Comparison of ENCODE assay signal across 8 cellular contexts in the genomic region with DNA sequence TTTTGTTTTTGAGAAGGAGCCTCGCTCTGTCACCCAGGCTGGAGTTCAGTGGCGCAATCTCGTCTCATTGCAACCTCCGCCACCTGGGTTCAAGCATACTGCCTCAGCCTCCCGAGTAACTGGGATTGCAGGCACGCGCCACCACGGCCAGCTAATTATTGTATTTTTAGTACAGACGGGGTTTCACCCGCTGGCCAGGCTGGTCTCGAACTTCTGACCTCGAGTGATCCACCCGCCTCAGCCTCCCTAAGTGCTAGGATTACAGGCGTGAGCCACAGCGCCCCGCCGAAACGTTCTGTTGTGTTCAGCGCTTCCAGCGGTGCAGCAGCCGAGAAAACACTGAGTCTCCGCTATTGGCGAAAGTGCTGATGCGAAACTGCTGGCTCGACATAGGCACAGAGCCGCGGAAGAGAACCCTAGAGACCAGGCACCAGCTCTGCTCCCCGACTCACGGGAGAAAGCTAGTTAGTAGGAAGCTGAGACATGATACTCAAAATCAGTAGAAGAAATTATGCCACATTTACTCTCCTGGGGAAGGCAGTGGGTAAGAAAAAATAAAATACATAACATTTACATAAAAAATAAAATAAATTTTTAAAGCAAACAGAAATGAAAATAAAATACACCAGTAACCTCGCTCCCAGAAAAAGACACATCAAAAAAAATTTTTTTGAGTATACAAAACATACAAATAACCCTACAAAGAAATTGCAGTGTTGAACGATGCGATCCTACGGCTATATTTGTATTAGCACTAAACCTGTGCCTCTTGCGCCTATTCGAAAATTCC. TPM values are rescaled to one million over a fixed set of nuclear protein-coding genes. Genes with fewer than 3 reads are reported as not detected.
DNase-seq lines count a peak whose midpoint lies in the region; ATAC-seq, FAIRE-seq and TF ChIP-seq lines count a peak whose summit lies in the region.

No MANE protein-coding gene starts in this region.

- ATAC-seq in GM21367 (IDR thresholded peaks at IDR 0.05; ENCODE audit: unreplicated experiment), result peak; percentile 40

- no peaks in the 10 kb centered on the region for H3K9me1 ChIP-seq in endothelial cell of umbilical vein (replicated peaks; ENCODE audit: control insufficient read depth, extremely low read depth, insufficient read depth, low read length)

- H3K27me3 ChIP-seq in HUES6 (ENCODE audit: control insufficient read depth, insufficient read depth, low read length) (peaks cover 46% of the 10 kb centered on the region), NT2/D1 (ENCODE audit: insufficient read depth, insufficient read length) (peaks cover 44% of the 10 kb centered on the region), endothelial cell of umbilical vein (ENCODE audit: control insufficient read depth in 2 of 2, insufficient read depth in 2 of 2, low read length in 2 of 2) (no peaks in the 10 kb centered on the region), mucosa of rectum (ENCODE audit: control insufficient read depth in 2 of 2, insufficient read depth in 2 of 2, low read length in 2 of 2) (no peaks in the 10 kb centered on the region)

- H3K36me3 ChIP-seq in HUES6 (ENCODE audit: control insufficient read depth, insufficient read depth, low read length) (no peaks in the 10 kb centered on the region), NT2/D1 (ENCODE audit: insufficient read depth, insufficient read length, low read length) (no peaks in the 10 kb centered on the region), endothelial cell of umbilical vein (ENCODE audit: control insufficient read depth in 2 of 2, extremely low read depth in 1 of 2, insufficient read depth in 2 of 2, low read length in 2 of 2) (no peaks in the 10 kb centered on the region), mucosa of rectum (ENCODE audit: control insufficient read depth in 2 of 2, insufficient read depth in 2 of 2, low read length in 2 of 2) (no peaks in the 10 kb centered on the region)

- DNase-seq in COLO668 (lab: John Stamatoyannopoulos, UW; ENCODE audit: unreplicated experiment) (peak; percentile 96), NT2/D1 (ENCODE audit: low read depth, low spot score) (peak; percentile 90), endothelial cell of umbilical vein (ENCODE audit: low read depth, low spot score) (peak; percentile 96)
- DNase-seq in activated CD8-positive, alpha-beta memory T cell treated with anti-CD3 and anti-CD28 coated beads, Interleukin-2, amount 50 U/mL, for 1 hour (ENCODE audit: extremely low read depth), result peak; percentile 82
- peak; percentile 94 for DNase-seq in stimulated activated CD8-positive, alpha-beta memory T cell treated with anti-CD3 and anti-CD28 coated beads, Interleukin-4, amount 100 ng/mL, for 48 hours

- H3K4me1 ChIP-seq in HUES6 (ENCODE audit: control insufficient read depth, insufficient read depth, low read length) (no peaks in the 10 kb centered on the region), NT2/D1 (ENCODE audit: insufficient read depth, insufficient read length) (no peaks in the 10 kb centered on the region), endothelial cell of umbilical vein (ENCODE audit: control insufficient read depth, extremely low read depth, insufficient read depth, low read length) (peaks cover 26% of the 10 kb centered on the region), mucosa of rectum (ENCODE audit: control insufficient read depth in 2 of 2, insufficient read depth in 2 of 2, low read length in 2 of 2) (peaks cover 11 to 16% of the 10 kb centered on the region in 2 donors)

- intact Hi-C loops in endothelial cell of umbilical vein (cut with micrococcal nuclease), result loop anchor here (1.0 kb wide), 5 partner anchors 9 to 96 kb away; partner anchors contain the start of gene ANXA2R

- POLR2A ChIA-PET in endothelial cell of umbilical vein (lab: Charles Lee), result interaction anchor here (0.6 to 2.4 kb wide), 4 partner anchors 10 to 25 kb away, joined by 6 to 9 read pairs (median 7); no protein-coding TSS in a partner anchor

- peak overlapping the region; percentile 79 for H2AFZ ChIP-seq in endothelial cell of umbilical vein (ENCODE audit: low read depth, low read length)

- H3K9me3 ChIP-seq in HUES6 (ENCODE audit: control insufficient read depth, insufficient read depth, low read depth, low read length), result no peaks in the 10 kb centered on the region
- no peaks in the 10 kb centered on the region for H3K9me3 ChIP-seq in NT2/D1 (ENCODE audit: insufficient read depth, low read length)
- H3K9me3 ChIP-seq in endothelial cell of umbilical vein (replicated peaks; ENCODE audit: control insufficient read depth, insufficient read depth, low read length), result no peaks in the 10 kb centered on the region
- H3K9me3 ChIP-seq in mucosa of rectum (ENCODE audit: control insufficient read depth in 2 of 2, low read length in 2 of 2), result no peaks in the 10 kb centered on the region

- TF ChIP-seq POLR2A in endothelial cell of umbilical vein (IDR thresholded peaks at IDR 0.05; ENCODE audit: low read depth, low read length), result peak; percentile 66

- H4K20me1 ChIP-seq in endothelial cell of umbilical vein (replicated peaks; ENCODE audit: control insufficient read depth, extremely low read depth, insufficient read depth, low read length), result no peaks in the 10 kb centered on the region

- H3K79me2 ChIP-seq in endothelial cell of umbilical vein (ENCODE audit: control insufficient read depth, insufficient read depth, low read length), result no peaks in the 10 kb centered on the region

- dilution Hi-C loops in endothelial cell of umbilical vein (cut with MboI; ENCODE audit: extremely low pct_ligation_motif_present, low sequenced_read_pairs), result no loop called here

- H3K4me3 ChIP-seq in HUES6 (ENCODE audit: low read depth, low read length), result peak overlapping the region; percentile 55
- peak overlapping the region; percentile 63 for H3K4me3 ChIP-seq in NT2/D1 (ENCODE audit: insufficient read length, low read depth)
- peak overlapping the region; percentile 45 to 77 (median 75) for H3K4me3 ChIP-seq in endothelial cell of umbilical vein (replicated peaks in 1 of 3; ENCODE audit: insufficient read depth in 1 of 3, low read depth in 1 of 3, low read length in 3 of 3)
- H3K4me3 ChIP-seq in mucosa of rectum (ENCODE audit: low read length in 2 of 2), result peak overlapping the region; percentile 85 to 88

- H3K4me2 ChIP-seq in endothelial cell of umbilical vein (ENCODE audit: insufficient read depth, low read length), result peak overlapping the region; percentile 94

- peak; percentile 76 for FAIRE-seq in endothelial cell of umbilical vein (lab: Jason Lieb, UNC)

- CTCF ChIA-PET in endothelial cell of umbilical vein (lab: Charles Lee), result interaction anchor here (1.6 to 3.4 kb wide), 10 partner anchors 10 to 100 kb away, joined by 6 to 62 read pairs (median 16); no protein-coding TSS in a partner anchor

- TF ChIP-seq CTCF in endothelial cell of umbilical vein (IDR thresholded peaks at IDR 0.05; ENCODE audit: extremely low read depth in 1 of 2, insufficient read depth in 1 of 2, low read depth in 1 of 2, low read length in 2 of 2), result peak in 1 of 2 donors; percentile 28

- no TSS peak for BruUV-seq in endothelial cell of umbilical vein (replicated peaks; lab: Mats Ljungman, UMichigan)

- H3K27ac ChIP-seq in HUES6 (ENCODE audit: low read depth, low read length) (no peak overlapping the region), endothelial cell of umbilical vein (ENCODE audit: insufficient read depth, low read depth, low read length) (peak overlapping the region; percentile 90), mucosa of rectum (ENCODE audit: low read depth in 2 of 2, low read length in 2 of 2) (peak overlapping the region; percentile 93 to 94)

- H3K9ac ChIP-seq in HUES6 (ENCODE audit: low read length) (no peak overlapping the region), NT2/D1 (ENCODE audit: insufficient read length, low read depth) (peak overlapping the region; percentile 75), endothelial cell of umbilical vein (replicated peaks; ENCODE audit: extremely low read depth, insufficient read depth, low read length) (peak overlapping the region; percentile 89), mucosa of rectum (ENCODE audit: low read depth in 1 of 2, low read length in 2 of 2) (peak overlapping the region; percentile 80 to 94)

TF ChIP-seq in endothelial cell of umbilical vein, 7 proteins besides CTCF, POLR2A, EP300 and RAD21:
- peak; percentile 56 for TF ChIP-seq POLR2AphosphoS5 (IDR thresholded peaks at IDR 0.05; ENCODE audit: insufficient read depth, low read depth, low read length)
- no peak for TF ChIP-seq MAX (IDR thresholded peaks at IDR 0.05; ENCODE audit: insufficient read depth, insufficient read length)

RNA-seq across cellular contexts. Expression of gene ANXA2R, which starts 31.6 kb away (rescaled TPM):
- 6.6 and 8.1 TPM in 2 replicates for total RNA-seq in endothelial cell of umbilical vein
- polyA plus RNA-seq in endothelial cell of umbilical vein, result 10.4 and 11.1 TPM in 2 replicates
- polyA plus RNA-seq in endothelial cell of umbilical vein (2011; cell fraction: cytosol; rRNA removed), result 8.6 and 9.1 TPM in 2 replicates
- polyA plus RNA-seq in endothelial cell of umbilical vein (2011; cell fraction: nucleus; rRNA removed), result 6.8 and 7.3 TPM in 2 replicates
- polyA plus RNA-seq in endothelial cell of umbilical vein (2012), result 3.9 and 4.3 TPM in 2 replicates
- polyA minus RNA-seq in endothelial cell of umbilical vein, result 7.2 and 7.3 TPM in 2 replicates
- 1.2 TPM for polyA minus RNA-seq in endothelial cell of umbilical vein (2011; cell fraction: cytosol; rRNA and poly(A)+ RNA removed)
- 12.9 and 14.0 TPM in 2 replicates for polyA minus RNA-seq in endothelial cell of umbilical vein (2011; cell fraction: nucleus; rRNA and poly(A)+ RNA removed)
